19 cellular contexts compared by ENCODE assay signal in the genomic region with DNA sequence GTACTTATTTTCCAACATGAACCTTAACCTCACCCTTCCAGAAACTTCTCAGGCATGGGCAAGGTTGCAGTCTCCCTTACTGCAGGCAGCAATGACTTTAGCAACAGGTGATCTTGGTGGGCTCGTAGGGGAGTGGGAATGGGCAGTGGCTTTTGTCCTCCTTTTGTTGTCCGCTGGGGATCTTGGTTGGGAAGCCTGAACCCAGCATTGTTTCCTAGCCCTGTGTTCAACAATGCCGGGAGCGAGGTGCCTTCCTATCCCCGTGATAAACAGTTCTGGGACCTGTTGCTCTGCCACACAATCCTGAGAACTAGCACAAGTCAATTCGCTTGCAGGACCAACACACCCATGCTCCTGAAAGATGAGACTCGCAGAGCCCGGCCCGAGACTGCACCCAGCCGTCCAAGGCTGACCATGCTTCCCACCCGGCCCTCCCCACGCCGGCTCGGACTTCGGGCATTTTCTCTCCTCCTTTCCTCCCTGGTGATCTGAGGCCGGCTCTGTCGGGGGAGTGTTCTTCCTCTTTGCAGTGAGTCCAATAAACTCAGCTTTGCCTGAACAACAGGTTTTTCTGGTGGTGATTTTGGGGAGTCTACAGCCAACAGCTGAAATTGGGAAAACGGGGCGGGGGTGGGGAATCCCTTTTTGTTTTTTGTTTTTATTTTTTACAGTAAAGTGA. TPM values are rescaled to one million over a fixed set of nuclear protein-coding genes. Genes with fewer than 3 reads are reported as not detected.
DNase-seq lines count a peak whose midpoint lies in the region; ATAC-seq, FAIRE-seq and TF ChIP-seq lines count a peak whose summit lies in the region.
"Had no signal": no experiment of that assay in that cellular context is flagged by ENCODE, and none has a peak within 500 bp of the region (broad histone marks: within the 10 kb centered on the region; RNA-seq: fewer than 3 reads in every experiment).

No MANE protein-coding gene starts in this region.

- no peak for ATAC-seq in upper lobe of right lung
- ATAC-seq: K562 had no signal

- peaks cover 18% of the 10 kb centered on the region for H3K9me3 Mint-ChIP-seq in mesothelial cell of epicardium

- H3K27me3 Mint-ChIP-seq in mesothelial cell of epicardium (ENCODE audit: low read depth): no peaks in the 10 kb centered on the region
- H3K27me3 Mint-ChIP-seq: activated naive CD8-positive, alpha-beta T cell had no signal

- H3K36me3 Mint-ChIP-seq in mesothelial cell of epicardium: peaks cover 3% of the 10 kb centered on the region
- H3K36me3 Mint-ChIP-seq: activated naive CD8-positive, alpha-beta T cell had no signal

- no peak for TF ChIP-seq CTCF in bronchial epithelial cell (IDR thresholded peaks at IDR 0.05; ENCODE audit: insufficient read depth, low read length, severe bottlenecking)
- no peak for TF ChIP-seq CTCF in mesothelial cell of epicardium (IDR thresholded peaks at IDR 0.05; ENCODE audit: unreplicated experiment)
- TF ChIP-seq CTCF in upper lobe of right lung (IDR thresholded peaks at IDR 0.05): no peak

- H3K27ac Mint-ChIP-seq in mesothelial cell of epicardium: peak overlapping the region; percentile 77
- H3K27ac Mint-ChIP-seq: activated naive CD8-positive, alpha-beta T cell had no signal

- H3K4me1 ChIP-seq in upper lobe of right lung: no peaks in the 10 kb centered on the region
- H3K4me1 ChIP-seq in effector memory CD4-positive, alpha-beta T cell (ENCODE audit: control insufficient read depth, insufficient read depth, low read length, poor library complexity, severe bottlenecking): no peaks in the 10 kb centered on the region

- no peak for FAIRE-seq in bronchial epithelial cell (lab: Jason Lieb, UNC)
- FAIRE-seq: K562, RCC 7860, TTC549 had no signal

- H3K4me3 ChIP-seq in bronchial epithelial cell (ENCODE audit: low read depth, low read length) (peak overlapping the region; percentile 9), upper lobe of right lung (peak overlapping the region; percentile 3)
- no peak overlapping the region for H3K4me3 ChIP-seq in effector memory CD4-positive, alpha-beta T cell (ENCODE audit: insufficient read depth, low read depth, low read length, poor library complexity, severe bottlenecking)
- H3K4me3 ChIP-seq: dorsolateral prefrontal cortex, K562, ovary had no signal

- H3K27ac ChIP-seq in upper lobe of right lung: no peak overlapping the region
- no peak overlapping the region for H3K27ac ChIP-seq in effector memory CD4-positive, alpha-beta T cell (ENCODE audit: insufficient read depth, low read length, poor library complexity, severe bottlenecking)
- H3K27ac ChIP-seq: dorsolateral prefrontal cortex, ovary had no signal

- H3K4me3 Mint-ChIP-seq in mesothelial cell of epicardium: no peak overlapping the region
- H3K4me3 Mint-ChIP-seq: activated naive CD8-positive, alpha-beta T cell had no signal

- intact Hi-C loops in upper lobe of right lung (cut with DNase I): no loop called here

- DNase-seq in KBM-7 (peak; percentile 47), bronchial epithelial cell (ENCODE audit: low read depth) (no peak), mesothelial cell of epicardium (ENCODE audit: low spot score in 2 of 2, unreplicated experiment in 2 of 2) (no peak), upper lobe of right lung (no peak), nucleus accumbens (lab: John Stamatoyannopoulos, UW) (no peak), NCI-H1694 (lab: John Stamatoyannopoulos, UW) (no peak)
- no peak for DNase-seq in effector memory CD4-positive, alpha-beta T cell
- DNase-seq: activated CD4-positive, alpha-beta T cell treated with anti-CD3 and anti-CD28 coated beads, Interleukin-2, amount 50 U/mL, for 48 hours; dorsolateral prefrontal cortex; hippocampal formation; kidney glomerular epithelial cell; NCI-H1105; NCI-H748 treated with DMSO at 0.1 percent for 48 hours; ovary; stimulated activated CD4-positive, alpha-beta T cell treated with anti-CD3 and anti-CD28 coated beads, Interleukin-4, amount 100 ng/mL, for 1 hour had no signal

- H3K4me1 Mint-ChIP-seq in mesothelial cell of epicardium: peaks cover 16% of the 10 kb centered on the region

- in situ Hi-C loops in KBM-7 (cut with MboI; ENCODE audit: low pct_unique_long_range_greater_than_20kb, low sequenced_read_pairs): no loop called here

- H3K9me3 ChIP-seq in upper lobe of right lung: no peaks in the 10 kb centered on the region
- H3K9me3 ChIP-seq in effector memory CD4-positive, alpha-beta T cell (ENCODE audit: control insufficient read depth, low read length): no peaks in the 10 kb centered on the region
- H3K9me3 ChIP-seq: ovary had no signal

- H3K36me3 ChIP-seq in bronchial epithelial cell (ENCODE audit: control insufficient read depth, insufficient read depth, low read length) (no peaks in the 10 kb centered on the region), upper lobe of right lung (no peaks in the 10 kb centered on the region)
- no peaks in the 10 kb centered on the region for H3K36me3 ChIP-seq in effector memory CD4-positive, alpha-beta T cell (ENCODE audit: control insufficient read depth, insufficient read depth, low read length)
- H3K36me3 ChIP-seq: ovary had no signal

- no peaks in the 10 kb centered on the region for H3K27me3 ChIP-seq in bronchial epithelial cell (ENCODE audit: control insufficient read depth, insufficient read depth, low read length)
- H3K27me3 ChIP-seq in upper lobe of right lung: no peaks in the 10 kb centered on the region
- no peaks in the 10 kb centered on the region for H3K27me3 ChIP-seq in effector memory CD4-positive, alpha-beta T cell (replicated peaks; ENCODE audit: control insufficient read depth, insufficient read depth, low read length, poor library complexity, severe bottlenecking)
- H3K27me3 ChIP-seq: ovary had no signal

RNA-seq across cellular contexts. Expression of a gene that starts 20.2 kb away (rescaled TPM):
- total RNA-seq in bronchial epithelial cell (114 and 119 TPM in 2 replicates), mesothelial cell of epicardium (64.9 to 73.4 TPM (median 69.1 TPM) in 3 replicates), upper lobe of right lung (89.4 TPM)

RNA-seq across cellular contexts. Expression of a gene that starts 26.9 kb away (rescaled TPM):
- 4.0 and 5.3 TPM in 2 replicates for total RNA-seq in bronchial epithelial cell
- total RNA-seq in mesothelial cell of epicardium: 11.5 to 15.0 TPM (median 14.2 TPM) in 3 replicates
- total RNA-seq in upper lobe of right lung: 9.0 TPM

RNA-seq across cellular contexts. Expression of a gene that starts 27.9 kb away (rescaled TPM):
- 5.5 and 7.3 TPM in 2 replicates for total RNA-seq in bronchial epithelial cell
- 96.3 to 99.9 TPM (median 98.5 TPM) in 3 replicates for total RNA-seq in mesothelial cell of epicardium
- 47.5 TPM for total RNA-seq in upper lobe of right lung

RNA-seq across cellular contexts. Expression of a gene that starts 55.1 kb away (rescaled TPM):
- total RNA-seq in bronchial epithelial cell (5.5 and 10.3 TPM in 2 replicates), mesothelial cell of epicardium (7.2 to 8.5 TPM (median 7.2 TPM) in 3 replicates), upper lobe of right lung (46.4 TPM)
